ENCODE assay signal across 13 cellular contexts in genomic region chr13:27638521-27638920, GRCh38. TPM values are rescaled to one million over a fixed set of nuclear protein-coding genes. Genes with fewer than 3 reads are reported as not detected.
DNase-seq lines count a peak whose midpoint lies in the region; ATAC-seq and TF ChIP-seq lines count a peak whose summit lies in the region.
"Had no signal": no experiment of that assay in that cellular context is flagged by ENCODE, and none has a peak within 500 bp of the region (broad histone marks: within the 10 kb centered on the region; RNA-seq: fewer than 3 reads in every experiment).

No MANE protein-coding gene starts in this region.

- no peaks in the 10 kb centered on the region for H3K36me3 Mint-ChIP-seq in GM23338 (ENCODE audit: low read depth)

- H3K27ac Mint-ChIP-seq in GM23338 = no peak overlapping the region; the same call in 1 of the 2 replicates
- H3K27ac Mint-ChIP-seq: T-helper 1 cell treated with Interleukin-12 subunit alpha and Interleukin-12 subunit beta and Interleukin-4 antibody, amounts not matched to agents 30 μg/mL and 1 μg/mL, for 36 hours; type B pancreatic cell had no signal

- no peak overlapping the region for H2AFZ ChIP-seq in GM23338

- TF ChIP-seq POLR2A in heart left ventricle (IDR thresholded peaks at IDR 0.05) = no peak
- no peak for TF ChIP-seq POLR2A in transverse colon (IDR thresholded peaks at IDR 0.05)

- TF ChIP-seq EP300 in transverse colon (IDR thresholded peaks at IDR 0.05; ENCODE audit: low read depth) = no peak

- intact Hi-C loops in heart left ventricle (cut with DNase I) = no loop called here
- intact Hi-C loops in Right ventricle myocardium superior (cut with DNase I) = no loop called here
- intact Hi-C loops in transverse colon (cut with DNase I; ENCODE audit: low total_unique reads) = no loop called here

- H3K4me3 Mint-ChIP-seq in GM23338 = no peak overlapping the region
- H3K4me3 Mint-ChIP-seq: central memory CD8-positive, alpha-beta T cell; T-helper 1 cell treated with Interleukin-12 subunit alpha and Interleukin-12 subunit beta and Interleukin-4 antibody, amounts not matched to agents 30 μg/mL and 1 μg/mL, for 36 hours; type B pancreatic cell had no signal

- 26 to 46% (median 37%) methylated on average over 2 of the region's 2 CpGs for WGBS in heart left ventricle, 4 donors
- WGBS in transverse colon (ENCODE audit: low coverage in 1 of 2), 2 donors = 57 to 72% methylated on average over 2 of the region's 2 CpGs

- no peaks in the 10 kb centered on the region for H3K9me2 ChIP-seq in GM23338 (ENCODE audit: insufficient read depth)

- H3K27me3 ChIP-seq in heart left ventricle (no peaks in the 10 kb centered on the region), transverse colon (no peaks in the 10 kb centered on the region), GM23338 (ENCODE audit: insufficient read depth) (no peaks in the 10 kb centered on the region)

- DNase-seq in heart left ventricle (peak in 1 of 5 donors; percentile 28), Right ventricle myocardium superior (no peak), dedifferentiated amniotic fluid mesenchymal stem cell (ENCODE audit: extremely low spot score) (peak; percentile 19), lung microvascular endothelial cell (ENCODE audit: low read depth in 2 of 2) (peak; percentile 25 to 34), transverse colon (no peak), GM23338 (ENCODE audit: low spot score) (no peak)
- no peak for DNase-seq in activated CD4-positive, alpha-beta T cell treated with anti-CD3 and anti-CD28 coated beads for 48 hours
- DNase-seq: DMS 273 treated with DMSO at 0.1 percent for 48 hours had no signal

- ATAC-seq in heart left ventricle (peak in 2 of 4 donors; percentile 52 to 55), Right ventricle myocardium superior (ENCODE audit: poor library complexity) (no peak), GM23338 (no peak), HG03378 (IDR thresholded peaks at IDR 0.05; ENCODE audit: unreplicated experiment) (no peak)
- ATAC-seq: A549 had no signal

- no peak for TF ChIP-seq CTCF in heart left ventricle (IDR thresholded peaks at IDR 0.05)
- TF ChIP-seq CTCF in transverse colon (IDR thresholded peaks at IDR 0.05) = no peak
- no peak for TF ChIP-seq CTCF in GM23338 (conservative IDR thresholded peaks at IDR 0.05; ENCODE audit: low read depth in 2 of 2)

- no peaks in the 10 kb centered on the region for H3K27me3 Mint-ChIP-seq in GM23338 (ENCODE audit: insufficient read depth, low read depth, poor library complexity)
- H3K27me3 Mint-ChIP-seq: central memory CD8-positive, alpha-beta T cell; type B pancreatic cell had no signal

- H3K4me1 Mint-ChIP-seq in GM23338 = peaks cover 4% of the 10 kb centered on the region; the same call in 1 of the 3 replicates

- no peaks in the 10 kb centered on the region for H3K9me3 Mint-ChIP-seq in GM23338
- H3K9me3 Mint-ChIP-seq: central memory CD8-positive, alpha-beta T cell; T-helper 1 cell treated with Interleukin-12 subunit alpha and Interleukin-12 subunit beta and Interleukin-4 antibody, amounts not matched to agents 30 μg/mL and 1 μg/mL, for 36 hours; type B pancreatic cell had no signal

- H3K4me3 ChIP-seq in heart left ventricle = no peak overlapping the region
- H3K4me3 ChIP-seq in transverse colon = no peak overlapping the region
- H3K4me3 ChIP-seq in GM23338 = no peak overlapping the region
- H3K4me3 ChIP-seq: A549 had no signal

- no peaks in the 10 kb centered on the region for H3K36me3 ChIP-seq in heart left ventricle
- H3K36me3 ChIP-seq in transverse colon = no peaks in the 10 kb centered on the region
- no peaks in the 10 kb centered on the region for H3K36me3 ChIP-seq in GM23338 (ENCODE audit: insufficient read depth)

- no peaks in the 10 kb centered on the region for H3K9me3 ChIP-seq in heart left ventricle
- no peaks in the 10 kb centered on the region for H3K9me3 ChIP-seq in transverse colon
- H3K9me3 ChIP-seq: A549 had no signal

- in situ Hi-C loops in transverse colon (cut with MboI; ENCODE audit: low pct_ligation_motif_present in 1 of 4, low pct_unique_long_range_greater_than_20kb in 1 of 4, low sequenced_read_pairs in 3 of 4) = no loop called here

- H3K79me2 ChIP-seq in GM23338 (replicated peaks; ENCODE audit: insufficient read depth) = peaks cover 75% of the 10 kb centered on the region

- H3K27ac ChIP-seq in heart left ventricle (peak overlapping the region in 9 of 12 donors; percentile 3 to 76 (median 27)), transverse colon (peak overlapping the region; percentile 12 to 60 (median 54)), GM23338 (ENCODE audit: low read depth) (no peak overlapping the region)
- H3K27ac ChIP-seq: A549 had no signal

- no peak overlapping the region for H3K4me2 ChIP-seq in GM23338
- H3K4me2 ChIP-seq: A549 had no signal

- no peaks in the 10 kb centered on the region for H3F3A ChIP-seq in GM23338 (replicated peaks; ENCODE audit: low read depth)

- H4K20me1 ChIP-seq in GM23338 (replicated peaks; ENCODE audit: insufficient read depth) = peaks cover 15% of the 10 kb centered on the region

- H3K4me1 ChIP-seq in heart left ventricle (peaks cover 0 to 46% (median 24%) of the 10 kb centered on the region in 12 donors), transverse colon (peaks cover 2 to 68% (median 16%) of the 10 kb centered on the region in 4 donors), GM23338 (ENCODE audit: insufficient read depth) (0 out of 2 replicates have a peak, but pooled peaks cover under 1% of the 10 kb centered on the region)
- H3K4me1 ChIP-seq: A549 had no signal

TF ChIP-seq in GM23338, 12 proteins besides CTCF, POLR2A, EP300 and RAD21 (continues in another document):
- TF ChIP-seq STAT1 (IDR thresholded peaks at IDR 0.05; ENCODE audit: unreplicated experiment) (no peak), ZNF114 (CRISPR knock-in tag; IDR thresholded peaks at IDR 0.05) (no peak), NANOG (IDR thresholded peaks at IDR 0.05; ENCODE audit: borderline replicate concordance) (no peak)

RNA-seq across cellular contexts. Expression of gene POLR1D, which starts 16.8 kb away (rescaled TPM):
- total RNA-seq in heart left ventricle (100 to 1,000 TPM in 2 of 9 donors, 10 to 100 TPM in 7; 70.1 to 103 (median 87.4) TPM), Right ventricle myocardium superior (81.1 TPM), lung microvascular endothelial cell (81.9 and 86.1 TPM in 2 replicates), transverse colon (100 to 1,000 TPM in 1 of 4 donors, 10 to 100 TPM in 3; 45.6 to 120 (median 90.4) TPM)
- polyA plus RNA-seq in heart left ventricle (100 to 1,000 TPM in 1 of 2 donors, 10 to 100 TPM in 1; 68.4 to 152 TPM), GM23338 (2016; fragmentation: Nextera tagmentation; extraction: Ambion mirVana) (193 and 197 TPM in 2 replicates)
- 177 and 226 TPM in 2 replicates for total RNA-seq in GM23338 (2014; rRNA removed; shearing (Covaris generic))

RNA-seq across cellular contexts. Expression of gene LNX2, which starts 18.2 kb away (rescaled TPM):
- 10 to 100 TPM; 10.7 to 18.7 (median 14.9) TPM for total RNA-seq in heart left ventricle
- polyA plus RNA-seq in heart left ventricle = 1 to 10 TPM; 3.6 to 9.3 TPM
- 9.7 TPM for total RNA-seq in Right ventricle myocardium superior
- total RNA-seq in lung microvascular endothelial cell = 8.3 and 11.3 TPM in 2 replicates
- 10 to 100 TPM in 3 of 4 donors, 1 to 10 TPM in 1; 1.8 to 29.6 (median 18.9) TPM for total RNA-seq in transverse colon
- 17.3 and 18.0 TPM in 2 replicates for total RNA-seq in GM23338 (2014; rRNA removed; shearing (Covaris generic))
- polyA plus RNA-seq in GM23338 (2016; fragmentation: Nextera tagmentation; extraction: Ambion mirVana) = 3.4 and 3.7 TPM in 2 replicates

Comparison
In these comparisons a context has a peak if more than half of its experiments do, and no peak if none do; other contexts are left out.
1. DNase-seq: peak in dedifferentiated amniotic fluid mesenchymal stem cell (single experiment) and lung microvascular endothelial cell (2 of 2); none in Right ventricle myocardium superior (single experiment), transverse colon (single experiment), GM23338 (single experiment) and activated CD4-positive, alpha-beta T cell treated with anti-CD3 and anti-CD28 coated beads for 48 hours (single experiment).